31 cellular contexts compared by ENCODE assay signal in the genomic region with DNA sequence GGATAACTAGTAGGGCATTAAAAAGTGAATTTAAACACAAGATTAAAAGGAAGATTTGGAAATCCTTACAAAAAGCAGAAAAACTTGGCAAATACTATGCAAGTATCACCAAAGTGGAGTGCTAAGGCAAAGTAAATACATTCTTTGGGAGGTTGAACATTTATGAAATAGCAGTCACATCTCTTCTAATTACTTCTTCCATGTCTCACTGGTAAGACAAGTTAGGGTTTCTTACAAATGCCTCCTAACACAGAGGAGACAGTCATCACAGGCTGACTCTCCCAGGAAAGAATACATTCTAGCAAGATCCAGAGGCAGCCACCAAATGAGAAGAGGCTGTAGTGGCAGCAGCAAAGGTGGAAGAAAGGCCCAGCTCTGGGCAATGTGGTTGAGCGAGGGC.
"Had no signal": no experiment of that assay in that cellular context is flagged by ENCODE, and none has a peak within 500 bp of the region (broad histone marks: within the 10 kb centered on the region; RNA-seq: fewer than 3 reads in every experiment).

No MANE protein-coding gene starts in this region.

- H3K36me3 ChIP-seq: adrenal gland, brain microvascular endothelial cell, breast epithelium had no signal

- H3K27ac ChIP-seq: adrenal gland, body of pancreas, brain microvascular endothelial cell, breast epithelium, VCaP had no signal

- H3K4me1 ChIP-seq: adrenal gland, body of pancreas, breast epithelium had no signal

- DNase-seq: activated B cell treated with CpG ODN at 0.5 μM for 24 hours; activated CD4-positive, alpha-beta memory T cell treated with anti-CD3 and anti-CD28 coated beads for 36 hours; activated CD4-positive, alpha-beta T cell treated with anti-CD3 and anti-CD28 coated beads for 4 hours; activated CD4-positive, alpha-beta T cell treated with anti-CD3 and anti-CD28 coated beads, Interleukin-2, amount 10 ng/mL, durations not matched to agents 24 days and 14 days; activated CD4-positive, alpha-beta T cell treated with anti-CD3 and anti-CD28 coated beads, Interleukin-2, amount 50 U/mL, for 1 hour; activated CD4-positive, alpha-beta T cell treated with anti-CD3 and anti-CD28 coated beads, Interleukin-2, amount 50 U/mL, for 4 hours; activated CD4-positive, CD25-positive, alpha-beta regulatory T cell treated with anti-CD3 and anti-CD28 coated beads, Interleukin-2, amount 50 U/mL, for 72 hours; activated CD8-positive, alpha-beta memory T cell treated with anti-CD3 and anti-CD28 coated beads, Interleukin-2, amount 50 U/mL, for 4 hours; activated CD8-positive, alpha-beta T cell treated with anti-CD3 and anti-CD28 coated beads for 36 hours; activated effector memory CD4-positive, alpha-beta T cell treated with anti-CD3 and anti-CD28 coated beads, Interleukin-2, amount 50 U/mL, for 16 hours; activated gamma-delta T cell treated with Interleukin-2 at 50 U/mL for 16 hours; activated naive CD4-positive, alpha-beta T cell; activated naive CD4-positive, alpha-beta T cell treated with anti-CD3 and anti-CD28 coated beads, Interleukin-2, amount 10 ng/mL, durations not matched to agents 7 days and 5 days; activated naive CD8-positive, alpha-beta T cell treated with anti-CD3 and anti-CD28 coated beads, Interleukin-2, amount 10 ng/mL, durations not matched to agents 7 days and 5 days; activated naive CD8-positive, alpha-beta T cell treated with anti-CD3 and anti-CD28 coated beads, Interleukin-2, amount 50 U/mL, for 24 hours; activated T-cell treated with anti-CD3 and anti-CD28 coated beads for 4 hours; activated T-cell treated with anti-CD3 and anti-CD28 coated beads, Interleukin-2, amount 50 U/mL, for 1 hour; activated T-cell treated with anti-CD3 and anti-CD28 coated beads, Interleukin-2, amount 50 U/mL, for 4 hours; activated T-cell treated with anti-CD3 and anti-CD28 coated beads, Interleukin-2, amount 50 U/mL, for 72 hours; adrenal gland; amniotic stem cell; aorta; body of pancreas; brain microvascular endothelial cell; central memory CD4-positive, alpha-beta T cell; T-helper 1 cell; T-helper 2 cell; T-helper 9 cell had no signal

- ATAC-seq: activated CD8-positive, alpha-beta T cell treated with anti-CD3 and anti-CD28 coated beads for 36 hours; activated naive CD8-positive, alpha-beta T cell treated with anti-CD3 and anti-CD28 coated beads, Interleukin-2, amount 50 U/mL, for 24 hours; activated T-cell treated with anti-CD3 and anti-CD28 coated beads, Interleukin-2, amount 50 U/mL, for 4 hours; activated T-cell treated with anti-CD3 and anti-CD28 coated beads, Interleukin-2, amount 50 U/mL, for 72 hours; activated T-helper 17 cell treated with anti-CD3 and anti-CD28 coated beads, Interleukin-2, amount 50 U/mL, for 72 hours; body of pancreas had no signal

- H3K27me3 ChIP-seq: adrenal gland, body of pancreas, brain microvascular endothelial cell, breast epithelium had no signal

- H3K4me3 ChIP-seq: adrenal gland, body of pancreas, breast epithelium had no signal

- H3K9me3 ChIP-seq: adrenal gland, body of pancreas, breast epithelium had no signal
